ENCODE assay signal across 8 cellular contexts in the genomic region with DNA sequence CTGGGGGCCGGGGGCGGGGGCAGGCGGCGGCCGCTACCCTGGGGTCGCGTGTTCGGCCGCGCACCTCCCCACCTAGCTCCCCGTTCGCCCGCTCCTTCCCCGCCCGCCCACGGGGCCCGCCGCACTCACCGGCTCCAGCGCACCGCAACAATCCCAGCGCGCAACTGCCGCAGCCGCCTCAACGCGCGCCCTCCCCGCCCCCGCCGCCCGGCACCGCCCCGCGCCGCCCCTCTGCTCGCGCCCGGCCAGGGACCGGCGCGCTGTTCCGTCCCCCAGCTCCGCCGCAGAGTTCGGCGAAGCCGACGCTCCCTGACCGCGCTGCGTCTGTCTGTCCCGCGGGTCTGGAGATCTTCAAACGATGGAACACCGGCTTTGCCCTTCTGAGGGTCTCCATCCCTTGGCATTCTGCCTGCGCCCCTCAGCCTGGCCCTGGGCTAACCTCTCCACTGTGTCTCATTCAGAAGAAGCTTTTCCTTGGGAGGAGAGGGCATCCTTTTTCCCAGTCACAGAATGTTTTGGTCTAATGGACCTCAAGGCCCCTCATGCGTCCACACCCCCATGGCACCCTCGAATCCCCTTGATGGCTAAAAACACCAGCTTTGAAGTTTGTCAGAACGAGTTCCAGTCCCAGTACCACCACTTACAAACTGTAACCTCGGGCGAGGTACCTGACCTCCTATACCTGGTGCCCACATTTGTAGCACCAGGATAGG. TPM values are rescaled to one million over a fixed set of nuclear protein-coding genes. Genes with fewer than 3 reads are reported as not detected.
DNase-seq lines count a peak whose midpoint lies in the region; ATAC-seq and TF ChIP-seq lines count a peak whose summit lies in the region.

Gene NT5C2, minus strand, starts transcription at position 166 of the 713 bp plus-strand sequence. CDS start 18,314 bp downstream, outside the sequence.

- peak within 1 kb of the TSS; percentile 99 for H3K4me3 ChIP-seq in PC-3 (ENCODE audit: low read length)
- peak within 1 kb of the TSS; percentile 81 for H3K4me3 ChIP-seq in mucosa of rectum (ENCODE audit: low read length in 2 of 2)

- peaks cover 24% of the 10 kb centered on the region for H4K20me1 ChIP-seq in PC-3 (ENCODE audit: low read length)

- H3K4me1 ChIP-seq in PC-3 (ENCODE audit: insufficient read depth, low read length) (peaks cover 45% of the 10 kb centered on the region), mucosa of rectum (ENCODE audit: control insufficient read depth in 2 of 2, insufficient read depth in 2 of 2, low read length in 2 of 2) (peaks cover 5 to 12% of the 10 kb centered on the region in 2 donors)

- peaks cover 3% of the 10 kb centered on the region for H3F3A ChIP-seq in PC-3 (ENCODE audit: low read length, unreplicated experiment)

- H3K4me2 ChIP-seq in PC-3 (ENCODE audit: low read length): peak within 1 kb of the TSS; percentile 92

- H3K9me3 ChIP-seq in PC-3 (ENCODE audit: low read length) (no peaks in the 10 kb centered on the region), mucosa of rectum (ENCODE audit: control insufficient read depth in 2 of 2, low read length in 2 of 2) (no peaks in the 10 kb centered on the region)

- H3K9me3 Mint-ChIP-seq in CD14-positive monocyte: peaks cover 0 to 3% (median 0%) of the 10 kb centered on the region in 7 donors

- peak within 1 kb of the TSS; percentile 99 to 100 for H3K4me3 Mint-ChIP-seq in CD14-positive monocyte

- H3K27me3 Mint-ChIP-seq in CD14-positive monocyte (ENCODE audit: low read depth in 3 of 3): no peaks in the 10 kb centered on the region

- H3K79me2 ChIP-seq in PC-3 (ENCODE audit: low read length): peaks cover 52% of the 10 kb centered on the region

- ATAC-seq in GM19351 (IDR thresholded peaks at IDR 0.05; ENCODE audit: unreplicated experiment): peak; percentile 65
- peak; percentile 75 for ATAC-seq in HG03521 (IDR thresholded peaks at IDR 0.05; ENCODE audit: unreplicated experiment)
- peak; percentile 70 for ATAC-seq in PC-3

- peak within 1 kb of the TSS; percentile 95 for H3K9ac ChIP-seq in PC-3 (ENCODE audit: low read length)
- H3K9ac ChIP-seq in mucosa of rectum (ENCODE audit: low read depth in 1 of 2, low read length in 2 of 2): peak within 1 kb of the TSS; percentile 96 to 97

- H3K36me3 ChIP-seq in PC-3 (ENCODE audit: low read depth, low read length): no peaks in the 10 kb centered on the region
- no peaks in the 10 kb centered on the region for H3K36me3 ChIP-seq in mucosa of rectum (ENCODE audit: control insufficient read depth in 2 of 2, insufficient read depth in 2 of 2, low read length in 2 of 2)

- H3K9me2 ChIP-seq in PC-3 (replicated peaks; ENCODE audit: low read length): no peaks in the 10 kb centered on the region

- H3K27ac ChIP-seq in PC-3 (ENCODE audit: low read length) (peak within 1 kb of the TSS; percentile 76), mucosa of rectum (ENCODE audit: low read depth in 2 of 2, low read length in 2 of 2) (peak within 1 kb of the TSS; percentile 98)

- BruUV-seq in PC-3 (replicated peaks; lab: Mats Ljungman, UMichigan): no TSS peak

- TF ChIP-seq CTCF in CD14-positive monocyte (IDR thresholded peaks at IDR 0.05): no peak
- no peak for TF ChIP-seq CTCF in PC-3 (conservative IDR thresholded peaks at IDR 0.05; ENCODE audit: low read depth, low read length)

- no peak for TF ChIP-seq POLR2A in erythroblast (IDR thresholded peaks at IDR 0.05; ENCODE audit: low read length)

- intact Hi-C loops in CD14-positive monocyte (cut with micrococcal nuclease) (loop anchor here (2.0 to 5.0 kb wide), 2 partner anchors 48 to 49 kb away; no protein-coding TSS in a partner anchor), PC-3 (cut with micrococcal nuclease) (no loop called here)

- H3K27ac Mint-ChIP-seq in CD14-positive monocyte: peak within 1 kb of the TSS; percentile 99 to 100 (median 99)

- POLR2A ChIA-PET in PC-3 (lab: Charles Lee; ENCODE audit: unreplicated experiment): interaction anchor here (0.5 to 2.7 kb wide), 5 partner anchors 36 to 1749 kb away, joined by 3 to 38 read pairs (median 8); no protein-coding TSS in a partner anchor

- CTCF ChIA-PET in PC-3 (lab: Charles Lee): interaction anchor here (1.1 kb wide), 1 partner anchor 38 kb away, joined by 3 read pairs; no protein-coding TSS in a partner anchor

- H3K4me1 Mint-ChIP-seq in CD14-positive monocyte: peaks cover 66% of the 10 kb centered on the region

- peaks cover 12 to 16% of the 10 kb centered on the region in 2 donors for H3K36me3 Mint-ChIP-seq in CD14-positive monocyte

- peak within 1 kb of the TSS; percentile 66 for H2AFZ ChIP-seq in PC-3 (ENCODE audit: low read length)

- H3K27me3 ChIP-seq in PC-3 (ENCODE audit: low read length): no peaks in the 10 kb centered on the region
- no peaks in the 10 kb centered on the region for H3K27me3 ChIP-seq in mucosa of rectum (ENCODE audit: control insufficient read depth in 2 of 2, insufficient read depth in 2 of 2, low read length in 2 of 2)

- DNase-seq in CD14-positive monocyte (ENCODE audit: low spot score) (peak; percentile 76), PC-3 (peak; percentile 73), erythroblast (lab: John Stamatoyannopoulos, UW) (peak; percentile 86 to 93)
- peak; percentile 82 for DNase-seq in activated T-cell treated with anti-CD3 and anti-CD28 coated beads, Interleukin-2, amount 50 U/mL, for 1 hour
- peak; percentile 44 to 70 for DNase-seq in stimulated activated CD8-positive, alpha-beta memory T cell treated with anti-CD3 and anti-CD28 coated beads, Interleukin-4, amount 100 ng/mL, for 4 hours (ENCODE audit: low read depth in 2 of 2, low spot score in 1 of 2)

RNA-seq across cellular contexts. Expression of gene NT5C2, which starts in this region (rescaled TPM):
- 100 to 1,000 TPM in 1 of 2 donors, 10 to 100 TPM in 1; 81.8 to 116 TPM for polyA plus RNA-seq in CD14-positive monocyte
- 48.3 and 74.6 TPM in 2 replicates for total RNA-seq in PC-3 (2014; rRNA removed)

Comparison
In these comparisons a context has a peak if more than half of its experiments do, and no peak if none do; other contexts are left out.
1. Peak in every context shown above with its lines: DNase-seq, ATAC-seq, H3K4me3 ChIP-seq and H3K27ac ChIP-seq.